16 cellular contexts compared by ENCODE assay signal in genomic region chr17:44248220-44248529, GRCh38. TPM values are rescaled to one million over a fixed set of nuclear protein-coding genes. Genes with fewer than 3 reads are reported as not detected.
DNase-seq lines count a peak whose midpoint lies in the region; ATAC-seq and TF ChIP-seq lines count a peak whose summit lies in the region.
"Had no signal": no experiment of that assay in that cellular context is flagged by ENCODE, and none has a peak within 500 bp of the region (broad histone marks: within the 10 kb centered on the region; RNA-seq: fewer than 3 reads in every experiment).

No MANE protein-coding gene starts in this region.

- TF ChIP-seq CTCF in left ventricle myocardium inferior (IDR thresholded peaks at IDR 0.05; ENCODE audit: borderline replicate concordance) (no peak), VCaP (conservative IDR thresholded peaks at IDR 0.05) (no peak)

- TF ChIP-seq POLR2A in erythroblast (IDR thresholded peaks at IDR 0.05; ENCODE audit: low read length), result peak; percentile 81

- ATAC-seq in left cardiac atrium (no peak), GM19023 (IDR thresholded peaks at IDR 0.05; ENCODE audit: unreplicated experiment) (no peak), HG02571 (IDR thresholded peaks at IDR 0.05; ENCODE audit: unreplicated experiment) (no peak)

- H3K27me3 ChIP-seq in left ventricle myocardium inferior (ENCODE audit: low read depth), result no peaks in the 10 kb centered on the region

- H3K27ac ChIP-seq in left ventricle myocardium inferior (replicated peaks), result peak overlapping the region; percentile 23
- H3K27ac ChIP-seq in VCaP, result peak overlapping the region; percentile 31; the same call in 1 of the 2 replicates
- H3K27ac ChIP-seq: C4-2B had no signal

- no peak overlapping the region for H3K4me3 ChIP-seq in left ventricle myocardium inferior

- DNase-seq in left ventricle myocardium inferior (no peak), left cardiac atrium (no peak), erythroblast (lab: John Stamatoyannopoulos, UW) (no peak), epidermal melanocyte (ENCODE audit: insufficient read length, low spot score) (no peak)
- DNase-seq: COR-L47, H9, Kasumi-1, MM.1S, NCI-H1092 treated with DMSO at 0.1 percent for 48 hours, NCI-H1694, NCI-H2227 treated with DMSO at 0.1 percent for 48 hours, NCI-H524 had no signal

- intact Hi-C loops in left ventricle myocardium inferior (cut with micrococcal nuclease) (no loop called here), left cardiac atrium (cut with DNase I) (no loop called here)

- no peaks in the 10 kb centered on the region for H3K9me3 ChIP-seq in left ventricle myocardium inferior (replicated peaks)

- peaks cover 31% of the 10 kb centered on the region for H3K4me1 ChIP-seq in left ventricle myocardium inferior

- H3K36me3 ChIP-seq in left ventricle myocardium inferior, result no peaks in the 10 kb centered on the region

RNA-seq across cellular contexts. Expression of gene SLC4A1, which starts 19.8 kb away (rescaled TPM):
- total RNA-seq in left ventricle myocardium inferior (not detected), left cardiac atrium (under 1 TPM in 1 of 2 donors, not detected in 1; 0.63 TPM)
- total RNA-seq: H9 had no signal

RNA-seq across cellular contexts. Expression of gene UBTF, which starts 28.7 kb away (rescaled TPM):
- total RNA-seq in left ventricle myocardium inferior (53.9 TPM), left cardiac atrium (10 to 100 TPM; 35.5 to 48.2 TPM)

RNA-seq across cellular contexts. Expression of gene ATXN7L3, which starts 48.5 kb away (rescaled TPM):
- 28.7 TPM for total RNA-seq in left ventricle myocardium inferior
- total RNA-seq in left cardiac atrium, result 10 to 100 TPM; 39.6 to 50.4 TPM
